Comparison of ENCODE assay signal across 8 cellular contexts in the genomic region with DNA sequence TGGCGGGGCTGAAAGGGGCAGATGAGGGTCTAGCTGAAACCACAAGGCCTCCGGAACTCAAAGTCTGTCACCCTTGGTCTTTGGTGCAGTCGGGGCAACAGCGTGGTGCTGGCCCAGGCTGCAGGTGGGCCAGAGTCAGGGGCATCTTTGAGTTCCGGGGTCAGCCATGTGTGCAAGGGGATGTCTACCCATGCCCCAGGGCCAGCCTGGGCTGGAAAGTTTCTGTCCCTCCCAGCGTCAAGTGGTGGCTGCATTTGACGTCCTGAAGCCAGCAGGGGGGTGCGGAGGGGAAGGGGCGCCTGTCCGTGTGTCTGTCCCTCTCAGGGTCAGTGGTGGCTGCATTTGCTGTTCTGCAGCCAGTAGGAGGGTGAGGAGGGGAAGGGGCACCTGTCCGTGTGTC. TPM values are rescaled to one million over a fixed set of nuclear protein-coding genes. Genes with fewer than 3 reads are reported as not detected.
DNase-seq lines count a peak whose midpoint lies in the region; ATAC-seq, FAIRE-seq and TF ChIP-seq lines count a peak whose summit lies in the region.

No MANE protein-coding gene starts in this region.

- TF ChIP-seq POLR2A in NB4 (IDR thresholded peaks at IDR 0.05; ENCODE audit: extremely low read depth, insufficient read length) (no peak), H1 (IDR thresholded peaks at IDR 0.05; ENCODE audit: control extremely low read depth in 1 of 2, low read depth in 2 of 2, low read length in 2 of 2) (no peak)

- no peak for TF ChIP-seq EP300 in H1 (IDR thresholded peaks at IDR 0.05; ENCODE audit: borderline replicate concordance in 1 of 2, low read depth in 2 of 2, low read length in 2 of 2)

- H3F3A ChIP-seq in DOHH2 (ENCODE audit: control insufficient read depth, insufficient read depth), result peaks cover 11% of the 10 kb centered on the region
- H3F3A ChIP-seq in neural progenitor cell (ENCODE audit: low read depth), result peaks cover 43% of the 10 kb centered on the region

- H3K4me3 Mint-ChIP-seq in neural progenitor cell, result peak overlapping the region; percentile 91

- peaks cover 8% of the 10 kb centered on the region; the same call in 1 of the 2 replicates for H3K23me2 ChIP-seq in H1 (ENCODE audit: low read depth, low read length)

- H3K18ac ChIP-seq in H1 (ENCODE audit: extremely low read depth, low read length), result no peak overlapping the region; the same call in 1 of the 2 replicates

- H2BK12ac ChIP-seq in H1 (ENCODE audit: low read depth, low read length), result no peak overlapping the region

- H3K27ac Mint-ChIP-seq in neural progenitor cell, result no peak overlapping the region

- H3K27me3 Mint-ChIP-seq in neural progenitor cell (ENCODE audit: insufficient read depth, low read depth), result peaks cover 6% of the 10 kb centered on the region

- CTCF ChIA-PET in H1 (lab: Charles Lee; ENCODE audit: partially characterized antibody), result interaction anchor here (1.1 to 1.3 kb wide), 4 partner anchors 9 to 38 kb away, joined by 3 to 4 read pairs (median 4); no protein-coding TSS in a partner anchor

- H3K9ac ChIP-seq in H1 (replicated peaks in 1 of 4; ENCODE audit: extremely low read depth in 1 of 4, low read depth in 3 of 4, low read length in 3 of 4), result peak overlapping the region in 1 of 4 experiments; percentile 16; a peak in 1 of 7 replicates
- peak overlapping the region; percentile 97 for H3K9ac ChIP-seq in neural progenitor cell

- peaks cover 58% of the 10 kb centered on the region for H3K4me1 ChIP-seq in DOHH2 (ENCODE audit: control insufficient read depth, low read length)
- peaks cover 4 to 11% (median 6%) of the 10 kb centered on the region in 4 experiments for H3K4me1 ChIP-seq in H1 (replicated peaks in 1 of 4; ENCODE audit: control insufficient read depth in 3 of 4, insufficient read depth in 4 of 4, low read length in 3 of 4)
- peaks cover 9% of the 10 kb centered on the region for H3K4me1 ChIP-seq in neural progenitor cell

- H2AFZ ChIP-seq in H1 (ENCODE audit: low read length), result no peak overlapping the region
- no peak overlapping the region for H2AFZ ChIP-seq in neural progenitor cell (replicated peaks)

- H2BK5ac ChIP-seq in H1 (ENCODE audit: low read depth, low read length), result peak overlapping the region; percentile 44; the same call in 1 of the 2 replicates

- H3K56ac ChIP-seq in H1 (replicated peaks; ENCODE audit: insufficient read length, low read depth, low read length), result no peak overlapping the region

- H2AK5ac ChIP-seq in H1 (ENCODE audit: low read depth, low read length), result no peak overlapping the region; the same call in 1 of the 2 replicates

- FAIRE-seq in H1 (lab: Jason Lieb, UNC) (no peak), GM19239 (lab: Jason Lieb, UNC) (no peak)

- H4K20me1 ChIP-seq in DOHH2 (ENCODE audit: control insufficient read depth, insufficient read depth, low read depth, low read length) (no peaks in the 10 kb centered on the region), H1 (replicated peaks in 1 of 2; ENCODE audit: control insufficient read depth in 1 of 2, insufficient read depth in 2 of 2, low read length in 2 of 2) (peaks cover 4 to 10% of the 10 kb centered on the region in 2 experiments), neural progenitor cell (ENCODE audit: low read depth) (peaks cover 24% of the 10 kb centered on the region)

- H4K91ac ChIP-seq in H1 (replicated peaks; ENCODE audit: insufficient read length, low read length), result peak overlapping the region; percentile 15

- H3K9me3 ChIP-seq in DOHH2 (ENCODE audit: control insufficient read depth, insufficient read depth, low read length), result no peaks in the 10 kb centered on the region
- H3K9me3 ChIP-seq in H1 (ENCODE audit: insufficient read depth in 2 of 2, low read depth in 1 of 2, low read length in 1 of 2), result no peaks in the 10 kb centered on the region
- H3K9me3 ChIP-seq in neural progenitor cell (ENCODE audit: low read depth), result no peaks in the 10 kb centered on the region

- H3K79me2 ChIP-seq in DOHH2 (ENCODE audit: control insufficient read depth, low read length) (peaks cover 40% of the 10 kb centered on the region), H1 (ENCODE audit: control insufficient read depth in 1 of 2, insufficient read depth in 2 of 2, low read length in 2 of 2) (peaks cover 0 to 21% of the 10 kb centered on the region in 2 experiments; a peak in 1 of 4 replicates), neural progenitor cell (ENCODE audit: low read depth) (peaks cover 45% of the 10 kb centered on the region)

- H3K36me3 ChIP-seq in DOHH2 (ENCODE audit: control insufficient read depth, low read length) (peaks cover 30% of the 10 kb centered on the region), H1 (ENCODE audit: control insufficient read depth in 2 of 4, insufficient read depth in 4 of 4, low read length in 3 of 4) (peaks cover 0 to 4% (median under 1%) of the 10 kb centered on the region in 4 experiments; a peak in 5 of 8 replicates), neural progenitor cell (no peaks in the 10 kb centered on the region)

- DNase-seq in NB4 (ENCODE audit: low read depth) (peak; percentile 57), H1 (ENCODE audit: low read depth in 1 of 2, low spot score in 2 of 2) (no peak), neural progenitor cell (ENCODE audit: low spot score) (peak; percentile 42), GM19239 (ENCODE audit: insufficient read length, low spot score) (no peak), omental fat pad (ENCODE audit: low spot score) (no peak), AML-193 (lab: John Stamatoyannopoulos, UW) (no peak), amniotic stem cell (lab: John Stamatoyannopoulos, UW) (no peak)

- no peak overlapping the region for H2BK20ac ChIP-seq in H1 (ENCODE audit: low read length)

- POLR2A ChIA-PET in H1 (lab: Charles Lee; ENCODE audit: partially characterized antibody), result interaction anchor here (0.6 to 1.3 kb wide), 3 partner anchors 9 to 166 kb away, joined by 3 to 6 read pairs (median 4); no protein-coding TSS in a partner anchor

- no peak overlapping the region for H2BK120ac ChIP-seq in H1 (replicated peaks; ENCODE audit: low read depth, low read length)

- H3K23ac ChIP-seq in H1 (ENCODE audit: insufficient read length), result no peak overlapping the region

- TF ChIP-seq RAD21 in H1 (IDR thresholded peaks at IDR 0.05 in 1 of 2, conservative IDR thresholded peaks at IDR 0.05 in 1 of 2; ENCODE audit: low read depth in 2 of 2, low read length in 2 of 2), result no peak

- H3K4me2 ChIP-seq in DOHH2 (ENCODE audit: low read length), result peak overlapping the region; percentile 86
- peak overlapping the region; percentile 59 to 98 for H3K4me2 ChIP-seq in H1 (ENCODE audit: insufficient read depth in 1 of 2, low read depth in 2 of 2, low read length in 2 of 2)
- peak overlapping the region; percentile 94 for H3K4me2 ChIP-seq in neural progenitor cell

- no peaks in the 10 kb centered on the region for H3K79me1 ChIP-seq in H1 (ENCODE audit: low read depth, low read length)

- no peaks in the 10 kb centered on the region for H3K9me2 ChIP-seq in DOHH2 (replicated peaks; ENCODE audit: control insufficient read depth, low read length)

- H4K5ac ChIP-seq in H1 (ENCODE audit: insufficient read length, low read depth, low read length), result no peak overlapping the region

- no peak for ATAC-seq in omental fat pad (ENCODE audit: low FRiP score)

- H3K14ac ChIP-seq in H1 (ENCODE audit: insufficient read length), result no peak overlapping the region

- no peaks in the 10 kb centered on the region for H3K9me3 Mint-ChIP-seq in neural progenitor cell

- H3K4me3 ChIP-seq in DOHH2 (ENCODE audit: low read length) (peak overlapping the region; percentile 80), NB4 (ENCODE audit: low read depth, low read length) (peak overlapping the region; percentile 85), H1 (ENCODE audit: extremely low read depth in 1 of 4, insufficient read depth in 2 of 4, low read depth in 3 of 4, low read length in 4 of 4) (peak overlapping the region; percentile 30 to 79 (median 78)), neural progenitor cell (peak overlapping the region; percentile 93)

- H3K4ac ChIP-seq in H1 (replicated peaks; ENCODE audit: insufficient read length, low read depth, low read length), result no peak overlapping the region

- WGBS in H1 (ENCODE audit: extremely low coverage in 1 of 2, insufficient coverage in 1 of 2, insufficient read length in 1 of 2, insufficient replicate concordance in 2 of 2, low coverage in 1 of 2, low lambda C conversion rate in 2 of 2, missing lambda C conversion rate in 1 of 2), 2 experiments, result 57% methylated on average over 8 of the region's 11 CpGs; no CpG with 5 or more reads in 1 of the 2 experiments

- H3K4me1 Mint-ChIP-seq in neural progenitor cell, result peaks cover 24% of the 10 kb centered on the region

- H3K36me3 Mint-ChIP-seq in neural progenitor cell, result peaks cover 15% of the 10 kb centered on the region

- peak overlapping the region; percentile 87 for H3K27ac ChIP-seq in DOHH2 (ENCODE audit: low read depth, low read length)
- H3K27ac ChIP-seq in H1 (ENCODE audit: low read depth, low read length), result 0 out of 2 replicates have a peak overlapping the region, but pooled peaks have one; percentile 20
- no peak overlapping the region for H3K27ac ChIP-seq in neural progenitor cell

- TF ChIP-seq CTCF in DOHH2 (IDR thresholded peaks at IDR 0.05; ENCODE audit: low read depth, low read length, poor library complexity, severe bottlenecking) (no peak), NB4 (IDR thresholded peaks at IDR 0.05; ENCODE audit: low read depth, low read length) (peak; percentile 11), H1 (IDR thresholded peaks at IDR 0.05; ENCODE audit: control extremely low read depth in 1 of 3, insufficient read depth in 1 of 3, low read depth in 1 of 3, low read length in 3 of 3) (no peak), neural progenitor cell (IDR thresholded peaks at IDR 0.05) (no peak), omental fat pad (IDR thresholded peaks at IDR 0.05) (no peak)

- H4K8ac ChIP-seq in H1 (ENCODE audit: extremely low read depth, insufficient read depth, low read length), result no peak overlapping the region

- H3K27me3 ChIP-seq in DOHH2 (ENCODE audit: control insufficient read depth, low read length) (no peaks in the 10 kb centered on the region), H1 (replicated peaks in 1 of 4; ENCODE audit: control insufficient read depth in 3 of 4, extremely low read depth in 1 of 4, insufficient read depth in 3 of 4, low read length in 3 of 4) (no peaks in the 10 kb centered on the region), neural progenitor cell (no peaks in the 10 kb centered on the region)

- H2BK15ac ChIP-seq in H1 (ENCODE audit: low read length), result no peak overlapping the region

RNA-seq across cellular contexts. Expression of a gene that starts 0.7 kb away (rescaled TPM):
- total RNA-seq in H1 (2021; fragmentation: NEBNext Ultra II Directional; extraction: Animal tissue kit (Norgen Biotek cat#: 25700)), result 42.3 and 45.2 TPM in 2 replicates
- polyA plus RNA-seq in H1 (2011; rRNA removed), result 36.8 and 60.5 TPM in 2 replicates
- 40.8 TPM for polyA plus RNA-seq in H1 (2011; cell fraction: cytosol; rRNA removed)
- 163 TPM for polyA plus RNA-seq in H1 (2011; cell fraction: nucleus; rRNA removed)
- polyA plus RNA-seq in H1 (2012, experiment 1 of 2), result 30.5 to 38.9 TPM (median 37.6 TPM) in 4 replicates
- 34.5 TPM for polyA plus RNA-seq in H1 (2012, experiment 2 of 2)
- 25.6 TPM for polyA plus RNA-seq in H1 (2013, experiment 1 of 2)
- 21.6 TPM for polyA plus RNA-seq in H1 (2013, experiment 2 of 2)
- 10.4 and 12.6 TPM in 2 replicates for polyA minus RNA-seq in H1 (2011; rRNA and poly(A)+ RNA removed)
- polyA minus RNA-seq in H1 (2011; cell fraction: cytosol; rRNA and poly(A)+ RNA removed), result 21.5 TPM
- 25.1 TPM for polyA minus RNA-seq in H1 (2011; cell fraction: nucleus; rRNA and poly(A)+ RNA removed)
- total RNA-seq in neural progenitor cell (ENCODE audit: low replicate concordance) (9.3 and 52.2 TPM in 2 replicates), omental fat pad (10 to 100 TPM; 22.7 to 33.1 (median 26.3) TPM)

RNA-seq across cellular contexts. Expression of a gene that starts 4.1 kb away (rescaled TPM):
- 4.9 and 5.7 TPM in 2 replicates for total RNA-seq in H1 (2021; fragmentation: NEBNext Ultra II Directional; extraction: Animal tissue kit (Norgen Biotek cat#: 25700))
- polyA plus RNA-seq in H1 (2011; rRNA removed), result 2.2 and 3.1 TPM in 2 replicates
- 3.1 TPM for polyA plus RNA-seq in H1 (2011; cell fraction: cytosol; rRNA removed)
- 7.4 TPM for polyA plus RNA-seq in H1 (2011; cell fraction: nucleus; rRNA removed)
- polyA plus RNA-seq in H1 (2012, experiment 1 of 2), result 3.0 to 4.0 TPM (median 3.7 TPM) in 4 replicates
- 2.0 TPM for polyA plus RNA-seq in H1 (2012, experiment 2 of 2)
- polyA plus RNA-seq in H1 (2013, experiment 1 of 2), result 2.6 TPM
- polyA plus RNA-seq in H1 (2013, experiment 2 of 2), result 2.5 TPM
- polyA minus RNA-seq in H1 (2011; rRNA and poly(A)+ RNA removed), result 2.8 and 3.1 TPM in 2 replicates
- 2.8 TPM for polyA minus RNA-seq in H1 (2011; cell fraction: cytosol; rRNA and poly(A)+ RNA removed)
- polyA minus RNA-seq in H1 (2011; cell fraction: nucleus; rRNA and poly(A)+ RNA removed), result 6.4 TPM
- total RNA-seq in neural progenitor cell (ENCODE audit: low replicate concordance) (4.6 and 10.1 TPM in 2 replicates), omental fat pad (10 to 100 TPM in 3 of 4 donors, 1 to 10 TPM in 1; 6.6 to 14.3 (median 12.8) TPM)

RNA-seq across cellular contexts. Expression of a gene that starts 35.1 kb away (rescaled TPM):
- 28.9 and 31.6 TPM in 2 replicates for total RNA-seq in H1 (2021; fragmentation: NEBNext Ultra II Directional; extraction: Animal tissue kit (Norgen Biotek cat#: 25700))
- polyA plus RNA-seq in H1 (2011; rRNA removed), result 35.6 and 53.0 TPM in 2 replicates
- polyA plus RNA-seq in H1 (2011; cell fraction: cytosol; rRNA removed), result 34.6 TPM
- polyA plus RNA-seq in H1 (2011; cell fraction: nucleus; rRNA removed), result 59.9 TPM
- 25.2 to 37.3 TPM (median 35.0 TPM) in 4 replicates for polyA plus RNA-seq in H1 (2012, experiment 1 of 2)
- 31.6 TPM for polyA plus RNA-seq in H1 (2012, experiment 2 of 2)
- polyA plus RNA-seq in H1 (2013, experiment 1 of 2), result 26.6 TPM
- polyA plus RNA-seq in H1 (2013, experiment 2 of 2), result 29.4 TPM
- polyA minus RNA-seq in H1 (2011; rRNA and poly(A)+ RNA removed), result 15.4 and 17.4 TPM in 2 replicates
- polyA minus RNA-seq in H1 (2011; cell fraction: cytosol; rRNA and poly(A)+ RNA removed), result 36.6 TPM
- polyA minus RNA-seq in H1 (2011; cell fraction: nucleus; rRNA and poly(A)+ RNA removed), result 37.5 TPM
- total RNA-seq in neural progenitor cell (ENCODE audit: low replicate concordance) (58.0 and 177 TPM in 2 replicates), omental fat pad (10 to 100 TPM in 3 of 4 donors, 1 to 10 TPM in 1; 4.7 to 25.9 (median 21.6) TPM)

Comparison
In these comparisons a context has a peak if more than half of its experiments do, and no peak if none do; other contexts are left out.
1. DNase-seq: peak in NB4 (single experiment) and neural progenitor cell (single experiment); none in H1 (0 of 2), GM19239 (single experiment), omental fat pad (single experiment), AML-193 (0 of 2) and amniotic stem cell (single experiment).
2. Peak in every context shown above with its lines, with median percentiles within 50 percentile points of each other: H3K4me2 ChIP-seq and H3K4me3 ChIP-seq.